ENCODE assay signal across 20 cellular contexts in the genomic region with DNA sequence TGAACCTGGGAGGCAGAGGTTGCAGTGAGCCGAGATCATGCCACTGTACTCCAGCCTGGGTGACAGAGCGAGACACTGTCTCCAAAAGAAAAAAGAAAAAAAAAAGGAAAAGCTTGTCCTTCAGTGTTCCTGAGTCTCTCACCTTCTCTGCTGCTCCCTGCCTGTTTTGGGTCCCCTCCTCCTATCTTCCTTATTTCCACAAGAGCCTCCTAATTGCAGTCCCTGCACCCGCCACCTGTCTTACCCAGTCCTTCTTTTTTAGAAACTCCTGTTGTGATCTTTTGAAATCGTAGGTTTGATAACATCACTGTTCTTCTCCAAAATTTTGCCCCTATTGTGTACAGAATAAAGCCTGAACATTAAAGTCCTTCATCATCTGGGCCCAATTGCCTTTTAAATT.
A peak's percentile ranks its signal among the peaks of the same experiment; 100 is the strongest.
DNase-seq lines count a peak whose midpoint lies in the region; ATAC-seq and TF ChIP-seq lines count a peak whose summit lies in the region.
"Had no signal": no experiment of that assay in that cellular context is flagged by ENCODE, and none has a peak within 500 bp of the region (broad histone marks: within the 10 kb centered on the region; RNA-seq: fewer than 3 reads in every experiment).

No MANE protein-coding gene starts in this region.

- no peak overlapping the region for H3K4me3 Mint-ChIP-seq in H9
- no peak overlapping the region for H3K4me3 Mint-ChIP-seq in WTC11
- H3K4me3 Mint-ChIP-seq: CD4-positive, CD25-positive, alpha-beta regulatory T cell; CD8-positive, alpha-beta memory T cell; IgD-negative memory B cell had no signal

- no peaks in the 10 kb centered on the region for H3K27me3 ChIP-seq in H9 (ENCODE audit: insufficient read depth, low read length)
- H3K27me3 ChIP-seq in mesendoderm (ENCODE audit: insufficient read depth, low read length, poor library complexity) = no peaks in the 10 kb centered on the region
- H3K27me3 ChIP-seq in heart left ventricle = peaks cover 0 to 10% (median 0%) of the 10 kb centered on the region in 9 donors
- peaks cover 7% of the 10 kb centered on the region for H3K27me3 ChIP-seq in lower lobe of right lung (ENCODE audit: low read depth)

- DNase-seq in H9 (no peak), WTC11 (ENCODE audit: low spot score) (peak; percentile 14), mesendoderm (peak; percentile 23), heart left ventricle (no peak), OCI-M2 (lab: John Stamatoyannopoulos, UW; ENCODE audit: unreplicated experiment) (no peak), lower lobe of right lung (no peak)
- DNase-seq: ACHN; BE2C; C1 segment of cervical spinal cord; CD4-positive, CD25-positive, alpha-beta regulatory T cell; CD8-positive, alpha-beta memory T cell; COR-L47; DMS 273 treated with DMSO at 0.1 percent for 48 hours; DMS53; DND-41; EL had no signal

- H2BK5ac ChIP-seq in H9 (ENCODE audit: insufficient read length, low read length) (no peak overlapping the region), mesendoderm (ENCODE audit: low read length) (no peak overlapping the region)

- CTCF ChIA-PET in WTC11 (lab: Charles Lee) = interaction anchor here (0.5 to 1.9 kb wide), 4 partner anchors 13 to 399 kb away, joined by 3 to 8 read pairs (median 4); no protein-coding TSS in a partner anchor

- no peak overlapping the region for H2AFZ ChIP-seq in H9 (ENCODE audit: low read length)

- no CpG with 5 or more reads among the region's 4 CpGs for WGBS in H9 (ENCODE audit: extremely low coverage, insufficient read length, low lambda C conversion rate)
- WGBS in mesendoderm (ENCODE audit: extremely low coverage, insufficient coverage, low lambda C conversion rate) = no CpG with 5 or more reads among the region's 4 CpGs
- WGBS in heart left ventricle, 4 donors = 88 to 92% (median 88%) methylated on average over 4 of the region's 4 CpGs

- TF ChIP-seq POLR2A in heart left ventricle (IDR thresholded peaks at IDR 0.05) = no peak

- H3K4me2 ChIP-seq in H9 (ENCODE audit: insufficient read depth, insufficient read length, low read length) (no peak overlapping the region), mesendoderm (ENCODE audit: low read length) (no peak overlapping the region)

- H3K9me3 Mint-ChIP-seq in H9 (no peaks in the 10 kb centered on the region; a peak in 1 of 5 replicates), WTC11 (0 out of 2 replicates have a peak, but pooled peaks cover 4% of the 10 kb centered on the region)
- H3K9me3 Mint-ChIP-seq: CD8-positive, alpha-beta memory T cell had no signal

- no peaks in the 10 kb centered on the region for H3K36me3 ChIP-seq in mesendoderm (ENCODE audit: control insufficient read depth, insufficient read depth, low read length)
- H3K36me3 ChIP-seq in heart left ventricle = no peaks in the 10 kb centered on the region
- H3K36me3 ChIP-seq in lower lobe of right lung = no peaks in the 10 kb centered on the region
- H3K36me3 ChIP-seq: BE2C had no signal

- no peaks in the 10 kb centered on the region for H4K20me1 ChIP-seq in H9 (ENCODE audit: control insufficient read depth, insufficient read depth, insufficient read length)

- H3K27me3 Mint-ChIP-seq in H9 (ENCODE audit: low read depth) = no peaks in the 10 kb centered on the region
- no peaks in the 10 kb centered on the region for H3K27me3 Mint-ChIP-seq in WTC11 (ENCODE audit: low read depth)
- H3K27me3 Mint-ChIP-seq: CD4-positive, CD25-positive, alpha-beta regulatory T cell; CD8-positive, alpha-beta memory T cell; IgD-negative memory B cell had no signal

- H3T11ph ChIP-seq in H9 (ENCODE audit: low read length) = no peak overlapping the region

- no peaks in the 10 kb centered on the region for H3K36me3 Mint-ChIP-seq in H9 (ENCODE audit: insufficient read depth in 1 of 3, low read depth in 3 of 3)
- no peaks in the 10 kb centered on the region for H3K36me3 Mint-ChIP-seq in WTC11
- H3K36me3 Mint-ChIP-seq: CD4-positive, CD25-positive, alpha-beta regulatory T cell; CD8-positive, alpha-beta memory T cell; IgD-negative memory B cell had no signal

- no peak overlapping the region for H3K56ac ChIP-seq in H9 (ENCODE audit: insufficient read length, low read depth, low read length)
- no peak overlapping the region for H3K56ac ChIP-seq in mesendoderm (ENCODE audit: low read length)

- POLR2A ChIA-PET in WTC11 (lab: Charles Lee) = no interaction called here

- H3K27ac ChIP-seq in H9 (ENCODE audit: insufficient read length, low read depth, low read length) = no peak overlapping the region
- no peak overlapping the region for H3K27ac ChIP-seq in mesendoderm (ENCODE audit: low read depth, low read length)
- no peak overlapping the region for H3K27ac ChIP-seq in heart left ventricle
- no peak overlapping the region for H3K27ac ChIP-seq in lower lobe of right lung

- H3K79me1 ChIP-seq in H9 (ENCODE audit: insufficient read depth, low read depth, low read length, poor library complexity, severe bottlenecking) (no peaks in the 10 kb centered on the region), mesendoderm (ENCODE audit: low read length) (no peaks in the 10 kb centered on the region)

- peaks cover 2% of the 10 kb centered on the region for H3K23me2 ChIP-seq in H9 (ENCODE audit: insufficient read length, low read depth, low read length, poor library complexity, severe bottlenecking)

- no peak overlapping the region for H4K8ac ChIP-seq in H9 (replicated peaks; ENCODE audit: insufficient read length, low read depth, low read length)
- H4K8ac ChIP-seq in mesendoderm (ENCODE audit: low read depth, low read length) = no peak overlapping the region

- TF ChIP-seq CTCF in H9 (conservative IDR thresholded peaks at IDR 0.05) (peak; percentile 32; the same call in 2 of the 3 replicates), WTC11 (IDR thresholded peaks at IDR 0.05) (no peak), heart left ventricle (IDR thresholded peaks at IDR 0.05) (no peak), lower lobe of right lung (IDR thresholded peaks at IDR 0.05) (no peak)

- ATAC-seq in WTC11 (peak; percentile 72), heart left ventricle (no peak), lower lobe of right lung (no peak), HG03025 (IDR thresholded peaks at IDR 0.05; ENCODE audit: low FRiP score, unreplicated experiment) (no peak)
- ATAC-seq: HepG2 had no signal

- H3K79me2 ChIP-seq in H9 (ENCODE audit: insufficient read depth, low read length) = no peaks in the 10 kb centered on the region
- no peaks in the 10 kb centered on the region for H3K79me2 ChIP-seq in mesendoderm (ENCODE audit: control insufficient read depth, insufficient read depth, low read length)

- no peak overlapping the region for H2AK5ac ChIP-seq in H9 (ENCODE audit: insufficient read length, low read length)
- H2AK5ac ChIP-seq in mesendoderm (ENCODE audit: low read length) = no peak overlapping the region

- peaks cover 6 to 11% of the 10 kb centered on the region in 2 experiments for H3K4me1 Mint-ChIP-seq in H9
- H3K4me1 Mint-ChIP-seq in WTC11 = no peaks in the 10 kb centered on the region
- H3K4me1 Mint-ChIP-seq: CD4-positive, CD25-positive, alpha-beta regulatory T cell; CD8-positive, alpha-beta memory T cell; IgD-negative memory B cell had no signal

- H3K4me3 ChIP-seq in mesendoderm (ENCODE audit: low read length) (no peak overlapping the region), heart left ventricle (no peak overlapping the region), lower lobe of right lung (no peak overlapping the region)
- H3K4me3 ChIP-seq: GM12878 had no signal

- H3K9ac ChIP-seq in H9 (ENCODE audit: extremely low read depth, insufficient read length, low read length) (no peak overlapping the region), mesendoderm (ENCODE audit: low read length) (no peak overlapping the region)

- H3K18ac ChIP-seq in H9 (ENCODE audit: insufficient read length, low read depth, low read length) (no peak overlapping the region), mesendoderm (ENCODE audit: low read length) (no peak overlapping the region)

- no peak overlapping the region for H2BK20ac ChIP-seq in H9 (ENCODE audit: low read depth, low read length, poor library complexity, severe bottlenecking)

- H3K9me3 ChIP-seq in H9 (ENCODE audit: control insufficient read depth, low read depth, low read length) (no peaks in the 10 kb centered on the region), heart left ventricle (no peaks in the 10 kb centered on the region), lower lobe of right lung (no peaks in the 10 kb centered on the region)
- H3K9me3 ChIP-seq: BE2C had no signal

- H3K4ac ChIP-seq in H9 (ENCODE audit: low read depth, low read length) = no peak overlapping the region
- no peak overlapping the region for H3K4ac ChIP-seq in mesendoderm (ENCODE audit: low read depth, low read length)

- H3K23ac ChIP-seq in H9 (ENCODE audit: insufficient read length, low read depth, low read length) = no peak overlapping the region
- no peak overlapping the region for H3K23ac ChIP-seq in mesendoderm (ENCODE audit: low read length)

- H3K4me1 ChIP-seq in H9 (ENCODE audit: insufficient read depth, low read length) = no peaks in the 10 kb centered on the region
- H3K4me1 ChIP-seq in mesendoderm (ENCODE audit: control insufficient read depth, low read depth, low read length) = peaks cover 2% of the 10 kb centered on the region
- H3K4me1 ChIP-seq in heart left ventricle = no peaks in the 10 kb centered on the region
- no peaks in the 10 kb centered on the region for H3K4me1 ChIP-seq in lower lobe of right lung
- H3K4me1 ChIP-seq: BE2C had no signal

- no peak overlapping the region for H4K91ac ChIP-seq in H9 (ENCODE audit: insufficient read length, low read depth, low read length)

- intact Hi-C loops in heart left ventricle (cut with DNase I) = loop anchor here in 8 of 10 donors (5.0 to 10.0 kb wide), 6 partner anchors 334 to 1221 kb away; a partner anchor contains a TSS
- intact Hi-C loops in lower lobe of right lung (cut with DNase I) = loop anchor here (10.0 kb wide), 1 partner anchor 401 kb away; no protein-coding TSS in a partner anchor

- H3K27ac Mint-ChIP-seq in H9 = no peak overlapping the region
- no peak overlapping the region for H3K27ac Mint-ChIP-seq in WTC11
- H3K27ac Mint-ChIP-seq: CD4-positive, CD25-positive, alpha-beta regulatory T cell; CD8-positive, alpha-beta memory T cell; IgD-negative memory B cell had no signal

- no peak overlapping the region for H3K14ac ChIP-seq in H9 (ENCODE audit: insufficient read depth, low read length)

- H4K5ac ChIP-seq in H9 (ENCODE audit: insufficient read length, low read depth, low read length) = no peak overlapping the region
- H4K5ac ChIP-seq in mesendoderm (ENCODE audit: low read length) = no peak overlapping the region

- H2BK120ac ChIP-seq in H9 (ENCODE audit: low read depth, low read length, poor library complexity, severe bottlenecking) = no peak overlapping the region
- no peak overlapping the region for H2BK120ac ChIP-seq in mesendoderm (ENCODE audit: low read depth, low read length)

- H2BK15ac ChIP-seq in H9 (ENCODE audit: low read depth, low read length) (no peak overlapping the region), mesendoderm (replicated peaks; ENCODE audit: low read depth) (no peak overlapping the region)

- H2BK12ac ChIP-seq in H9 (ENCODE audit: insufficient read length, low read depth, low read length) = no peak overlapping the region

TF ChIP-seq in WTC11, 78 proteins besides CTCF, POLR2A, EP300 and RAD21 (continues in another document):
- TF ChIP-seq GRHL2 (CRISPR knock-in tag; IDR thresholded peaks at IDR 0.05; ENCODE audit: insufficient replicate concordance, severe bottlenecking) (no peak), CREM (CRISPR knock-in tag; IDR thresholded peaks at IDR 0.05) (no peak), ZNF416 (CRISPR knock-in tag; IDR thresholded peaks at IDR 0.05) (no peak), SMAD3 (CRISPR knock-in tag; IDR thresholded peaks at IDR 0.05; ENCODE audit: borderline replicate concordance) (no peak)

Comparison
In these comparisons a context has a peak if more than half of its experiments do, and no peak if none do; other contexts are left out.
1. DNase-seq: peak in WTC11 (single experiment) and mesendoderm (single experiment); none in H9 (single experiment), heart left ventricle (0 of 5), OCI-M2 (single experiment) and lower lobe of right lung (single experiment).